16 cellular contexts compared by ENCODE assay signal in the genomic region with DNA sequence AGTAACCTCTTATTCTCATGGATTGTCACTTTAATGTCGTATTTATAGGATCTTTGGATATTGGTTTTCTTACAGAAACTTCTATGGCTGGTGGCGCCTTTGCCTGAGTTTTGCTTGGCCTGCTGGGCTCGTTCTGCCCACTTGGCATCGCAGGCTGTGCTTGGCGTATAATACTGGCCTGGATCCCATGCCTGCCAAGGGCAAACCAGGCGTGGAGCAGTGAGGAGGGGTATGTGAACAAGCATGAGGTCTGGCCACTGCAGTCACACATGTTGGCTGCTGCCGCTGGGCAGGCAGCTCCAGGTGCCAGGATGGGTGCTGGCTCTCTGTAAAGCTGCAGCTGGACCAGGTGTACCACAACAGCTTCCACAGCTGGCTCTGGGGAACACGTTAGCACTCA. TPM values are rescaled to one million over a fixed set of nuclear protein-coding genes. Genes with fewer than 3 reads are reported as not detected.
DNase-seq lines count a peak whose midpoint lies in the region; ATAC-seq and TF ChIP-seq lines count a peak whose summit lies in the region.
"Had no signal": no experiment of that assay in that cellular context is flagged by ENCODE, and none has a peak within 500 bp of the region (broad histone marks: within the 10 kb centered on the region; RNA-seq: fewer than 3 reads in every experiment).

No MANE protein-coding gene starts in this region.

- in situ Hi-C loops in ACHN (cut with HindIII; ENCODE audit: low pct_ligation_motif_present, low pct_unique_long_range_greater_than_20kb, low sequenced_read_pairs), result no loop called here

- H3K36me3 ChIP-seq in heart right ventricle (peaks cover 0 to 60% (median 0%) of the 10 kb centered on the region in 9 donors), left ventricle myocardium inferior (peaks cover 23% of the 10 kb centered on the region), thyroid gland (no peaks in the 10 kb centered on the region)
- H3K36me3 ChIP-seq: BLaER1 had no signal

- H3K4me1 Mint-ChIP-seq in central memory CD8-positive, alpha-beta T cell, result peaks cover 14% of the 10 kb centered on the region
- H3K4me1 Mint-ChIP-seq: CD14-positive monocyte, H9, IgD-negative memory B cell had no signal

- H3K27ac ChIP-seq in heart right ventricle (no peak overlapping the region), right cardiac atrium (ENCODE audit: low read length) (no peak overlapping the region), left ventricle myocardium inferior (replicated peaks) (no peak overlapping the region), thyroid gland (no peak overlapping the region)
- H3K27ac ChIP-seq: BLaER1 had no signal

- no peak for TF ChIP-seq CTCF in heart right ventricle (IDR thresholded peaks at IDR 0.05)
- no peak for TF ChIP-seq CTCF in left ventricle myocardium inferior (IDR thresholded peaks at IDR 0.05; ENCODE audit: borderline replicate concordance)
- TF ChIP-seq CTCF in thyroid gland (IDR thresholded peaks at IDR 0.05), result no peak

- H3K4me3 ChIP-seq in heart right ventricle (no peak overlapping the region), right cardiac atrium (ENCODE audit: low read length) (no peak overlapping the region), left ventricle myocardium inferior (no peak overlapping the region), thyroid gland (replicated peaks in 1 of 3) (no peak overlapping the region)
- H3K4me3 ChIP-seq: BLaER1 had no signal

- peak in 3 of 8 donors; percentile 72 to 90 (median 82) for ATAC-seq in heart right ventricle
- ATAC-seq in right cardiac atrium, result no peak
- ATAC-seq in central memory CD8-positive, alpha-beta T cell (replicated peaks; ENCODE audit: extremely low read depth, poor library complexity, severe bottlenecking), result no peak

- DNase-seq in heart right ventricle, result peak; percentile 8 to 12
- DNase-seq in right cardiac atrium, result no peak
- no peak for DNase-seq in central memory CD8-positive, alpha-beta T cell (ENCODE audit: low spot score in 2 of 2)
- peak; percentile 19 for DNase-seq in left ventricle myocardium inferior
- no peak for DNase-seq in thyroid gland
- no peak for DNase-seq in ACHN
- DNase-seq: AML-193; Calu3; CD4-positive, alpha-beta memory T cell; DMS79 treated with DMSO at 0.1 percent for 48 hours; GF-D8; GOT3; H9 had no signal

- H3K27me3 ChIP-seq in heart right ventricle, result no peaks in the 10 kb centered on the region
- no peaks in the 10 kb centered on the region for H3K27me3 ChIP-seq in right cardiac atrium (ENCODE audit: control insufficient read depth, insufficient read depth)
- no peaks in the 10 kb centered on the region for H3K27me3 ChIP-seq in left ventricle myocardium inferior (ENCODE audit: low read depth)
- H3K27me3 ChIP-seq in thyroid gland, result no peaks in the 10 kb centered on the region
- H3K27me3 ChIP-seq: BLaER1 had no signal

- H3K27ac Mint-ChIP-seq in central memory CD8-positive, alpha-beta T cell (ENCODE audit: low read depth), result peak overlapping the region; percentile 90
- H3K27ac Mint-ChIP-seq: CD4-positive, alpha-beta memory T cell; H9; IgD-negative memory B cell had no signal

- H3K4me3 Mint-ChIP-seq in central memory CD8-positive, alpha-beta T cell, result no peak overlapping the region
- H3K4me3 Mint-ChIP-seq: CD14-positive monocyte, H9, IgD-negative memory B cell had no signal

- H3K9me3 ChIP-seq in heart right ventricle (no peaks in the 10 kb centered on the region), right cardiac atrium (ENCODE audit: control insufficient read depth, low read length) (no peaks in the 10 kb centered on the region), left ventricle myocardium inferior (replicated peaks) (peaks cover 6% of the 10 kb centered on the region), thyroid gland (no peaks in the 10 kb centered on the region)
- H3K9me3 ChIP-seq: BLaER1 had no signal

- intact Hi-C loops in heart right ventricle (cut with DNase I), result loop anchor here in 3 of 10 donors (10.0 kb wide), 1 partner anchor 67 kb away; a partner anchor contains a TSS
- intact Hi-C loops in right cardiac atrium (cut with DNase I), result no loop called here
- intact Hi-C loops in left ventricle myocardium inferior (cut with micrococcal nuclease), result no loop called here
- intact Hi-C loops in thyroid gland (cut with DNase I), result no loop called here

- H3K9me3 Mint-ChIP-seq in central memory CD8-positive, alpha-beta T cell, result no peaks in the 10 kb centered on the region
- H3K9me3 Mint-ChIP-seq: CD4-positive, alpha-beta memory T cell; H9; IgD-negative memory B cell had no signal

- peaks cover 53% of the 10 kb centered on the region for H3K36me3 Mint-ChIP-seq in central memory CD8-positive, alpha-beta T cell (ENCODE audit: insufficient read depth)
- H3K36me3 Mint-ChIP-seq: IgD-negative memory B cell had no signal

- no peak for TF ChIP-seq POLR2A in thyroid gland (IDR thresholded peaks at IDR 0.05)

- no peaks in the 10 kb centered on the region for H3K4me1 ChIP-seq in heart right ventricle
- no peaks in the 10 kb centered on the region for H3K4me1 ChIP-seq in right cardiac atrium (ENCODE audit: control insufficient read depth, insufficient read depth, low read length)
- H3K4me1 ChIP-seq in left ventricle myocardium inferior, result no peaks in the 10 kb centered on the region
- H3K4me1 ChIP-seq in thyroid gland, result no peaks in the 10 kb centered on the region
- H3K4me1 ChIP-seq: BLaER1 had no signal

- 74 to 80% methylated on average over 8 of the region's 8 CpGs for WGBS in heart right ventricle, 2 donors
- WGBS in right cardiac atrium, result 87% methylated on average over 8 of the region's 8 CpGs
- 99 to 100% methylated on average over 2 to 8 of the region's 8 CpGs for WGBS in thyroid gland, 2 donors

- no peaks in the 10 kb centered on the region for H3K27me3 Mint-ChIP-seq in central memory CD8-positive, alpha-beta T cell
- H3K27me3 Mint-ChIP-seq: CD4-positive, alpha-beta memory T cell; IgD-negative memory B cell had no signal

RNA-seq across cellular contexts. Expression of a gene that starts 26.1 kb away (rescaled TPM):
- 100 to 1,000 TPM in 7 of 10 donors, not detected in 3; 148 to 211 (median 171) TPM for total RNA-seq in heart right ventricle
- polyA plus RNA-seq in heart right ventricle, result 100 to 1,000 TPM; 213 to 421 TPM
- 100 to 1,000 TPM in 2 of 4 donors, not detected in 2; 187 to 192 TPM for total RNA-seq in right cardiac atrium
- 210 TPM for polyA plus RNA-seq in right cardiac atrium
- 175 TPM for total RNA-seq in left ventricle myocardium inferior
- 100 to 1,000 TPM in 2 of 4 donors, under 1 TPM in 2; 0.22 to 251 (median 92.9) TPM for total RNA-seq in thyroid gland
- total RNA-seq: Calu3, H9 had no signal
- polyA plus RNA-seq: CD14-positive monocyte; CD4-positive, alpha-beta memory T cell; IgD-negative memory B cell had no signal

Comparison
In these comparisons a context has a peak if more than half of its experiments do, and no peak if none do; other contexts are left out.
1. DNase-seq: peak in heart right ventricle (2 of 2) and left ventricle myocardium inferior (single experiment); none in right cardiac atrium (0 of 3), central memory CD8-positive, alpha-beta T cell (0 of 2), thyroid gland (0 of 2) and ACHN (single experiment).